ENCODE assay signal across 20 cellular contexts in the genomic region with DNA sequence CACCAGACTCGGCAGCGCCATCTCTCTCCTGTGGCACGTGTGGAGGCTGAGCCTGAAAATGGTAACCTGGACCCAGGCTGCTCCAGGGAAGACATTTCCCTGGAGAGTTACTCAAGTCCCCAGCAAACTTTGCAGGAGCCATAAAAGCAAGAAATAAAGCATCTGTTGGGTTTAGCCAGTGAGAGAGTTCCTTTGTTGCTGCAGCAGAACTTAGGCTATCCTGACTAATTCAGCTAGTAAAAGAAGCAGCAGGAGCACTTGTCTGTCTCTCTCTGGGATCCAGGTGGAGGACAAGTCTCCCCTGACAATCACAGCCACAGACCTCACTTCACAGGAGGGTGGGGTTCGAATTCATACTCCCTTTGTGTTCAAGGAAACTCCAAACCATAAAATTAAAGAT.
DNase-seq lines count a peak whose midpoint lies in the region; ATAC-seq, FAIRE-seq and TF ChIP-seq lines count a peak whose summit lies in the region.
"Had no signal": no experiment of that assay in that cellular context is flagged by ENCODE, and none has a peak within 500 bp of the region (broad histone marks: within the 10 kb centered on the region; RNA-seq: fewer than 3 reads in every experiment).

No MANE protein-coding gene starts in this region.

- peaks cover 4% of the 10 kb centered on the region for H3K9me3 Mint-ChIP-seq in activated naive CD4-positive, alpha-beta T cell treated with anti-CD3 and anti-CD28 coated beads, Interleukin-2, amount 10 ng/mL, durations not matched to agents 7 days and 5 days
- peaks cover 13% of the 10 kb centered on the region for H3K9me3 Mint-ChIP-seq in progenitor cell of endocrine pancreas (ENCODE audit: low read depth)

- no peak overlapping the region for H3K27ac Mint-ChIP-seq in activated naive CD4-positive, alpha-beta T cell treated with anti-CD3 and anti-CD28 coated beads, Interleukin-2, amount 10 ng/mL, durations not matched to agents 7 days and 5 days
- no peak overlapping the region for H3K27ac Mint-ChIP-seq in progenitor cell of endocrine pancreas
- H3K27ac Mint-ChIP-seq: B cell; CD8-positive, alpha-beta T cell; HFFc6 had no signal

- no peaks in the 10 kb centered on the region for H3K4me1 Mint-ChIP-seq in activated naive CD4-positive, alpha-beta T cell treated with anti-CD3 and anti-CD28 coated beads, Interleukin-2, amount 10 ng/mL, durations not matched to agents 7 days and 5 days
- peaks cover 26% of the 10 kb centered on the region for H3K4me1 Mint-ChIP-seq in progenitor cell of endocrine pancreas (ENCODE audit: low read depth)
- H3K4me1 Mint-ChIP-seq: B cell had no signal

- no peak for TF ChIP-seq CTCF in A549 (IDR thresholded peaks at IDR 0.05)
- TF ChIP-seq CTCF in RWPE2 (IDR thresholded peaks at IDR 0.05; ENCODE audit: poor library complexity, severe bottlenecking) = no peak
- no peak for TF ChIP-seq CTCF in progenitor cell of endocrine pancreas (IDR thresholded peaks at IDR 0.05; ENCODE audit: unreplicated experiment)

- 92% methylated on average over 4 of the region's 4 CpGs for WGBS in A549 (ENCODE audit: missing lambda C conversion rate)

- DNase-seq in activated naive CD4-positive, alpha-beta T cell treated with anti-CD3 and anti-CD28 coated beads, Interleukin-2, amount 10 ng/mL, durations not matched to agents 7 days and 5 days = peak; percentile 10
- no peak for DNase-seq in activated naive CD4-positive, alpha-beta T cell treated with anti-CD3 and anti-CD28 coated beads, Interleukin-2, amount 50 U/mL, for 16 hours
- no peak for DNase-seq in A549 (ENCODE audit: low read depth in 1 of 2, low spot score in 1 of 2)
- DNase-seq in RWPE2 (ENCODE audit: low spot score) = no peak
- DNase-seq in left lobe of liver (ENCODE audit: low spot score) = peak; percentile 23
- DNase-seq in HPDE6-E6E7 (ENCODE audit: extremely low spot score) = no peak
- DNase-seq in stimulated activated CD8-positive, alpha-beta memory T cell treated with anti-CD3 and anti-CD28 coated beads, Interleukin-4, amount 100 ng/mL, for 48 hours = no peak
- DNase-seq in progenitor cell of endocrine pancreas (ENCODE audit: low spot score, unreplicated experiment) = no peak
- DNase-seq: 8988T, Calu3, DMS79 treated with DMSO at 0.1 percent for 48 hours, GF-D8, GOT3, H7, HFFc6, IMR-90 had no signal

- H3K27me3 Mint-ChIP-seq in activated naive CD4-positive, alpha-beta T cell treated with anti-CD3 and anti-CD28 coated beads, Interleukin-2, amount 10 ng/mL, durations not matched to agents 7 days and 5 days = peaks cover 22% of the 10 kb centered on the region
- H3K27me3 Mint-ChIP-seq in progenitor cell of endocrine pancreas = no peaks in the 10 kb centered on the region

- H3K4me3 Mint-ChIP-seq in activated naive CD4-positive, alpha-beta T cell treated with anti-CD3 and anti-CD28 coated beads, Interleukin-2, amount 10 ng/mL, durations not matched to agents 7 days and 5 days = no peak overlapping the region
- H3K4me3 Mint-ChIP-seq in progenitor cell of endocrine pancreas (ENCODE audit: low read depth) = no peak overlapping the region
- H3K4me3 Mint-ChIP-seq: B cell; CD8-positive, alpha-beta T cell; HFFc6 had no signal

- no peak for TF ChIP-seq RAD21 in A549 (conservative IDR thresholded peaks at IDR 0.05 in 1 of 2, IDR thresholded peaks at IDR 0.05 in 1 of 2)

- no peak for ATAC-seq in A549
- no peak for ATAC-seq in RWPE2 (ENCODE audit: low read depth)
- no peak for ATAC-seq in left lobe of liver
- ATAC-seq: CD8-positive, alpha-beta T cell; HCT116 had no signal

- H3K4me2 ChIP-seq in A549 = peak overlapping the region; percentile 88; the same call in 2 of the 3 replicates
- H3K4me2 ChIP-seq: BLaER1 treated with 17β-estradiol and CSF1 and Interleukin-3, amounts not matched to agents 10 nM and 100 nM had no signal

- no peak for TF ChIP-seq EP300 in A549 (IDR thresholded peaks at IDR 0.05)

- H3K4me1 ChIP-seq in A549 (peaks cover 43% of the 10 kb centered on the region), RWPE2 (ENCODE audit: insufficient read depth, poor library complexity, severe bottlenecking) (peaks cover 33% of the 10 kb centered on the region)

- no peaks in the 10 kb centered on the region for H3K36me3 ChIP-seq in RWPE2 (ENCODE audit: low read depth)
- H3K36me3 ChIP-seq: BLaER1 treated with 17β-estradiol and CSF1 and Interleukin-3, amounts not matched to agents 10 nM and 100 nM had no signal

- peaks cover 37% of the 10 kb centered on the region for H3K9me3 ChIP-seq in A549
- peaks cover 5% of the 10 kb centered on the region for H3K9me3 ChIP-seq in RWPE2 (ENCODE audit: severe bottlenecking)

- FAIRE-seq in A549 (lab: Jason Lieb, UNC) = no peak

- no peak for TF ChIP-seq POLR2A in A549 (IDR thresholded peaks at IDR 0.05; ENCODE audit: low read length)

- H3K4me3 ChIP-seq in A549 (no peak overlapping the region), RWPE2 (ENCODE audit: severe bottlenecking) (no peak overlapping the region)
- H3K4me3 ChIP-seq: BLaER1 treated with 17β-estradiol and CSF1 and Interleukin-3, amounts not matched to agents 10 nM and 100 nM had no signal

- no peaks in the 10 kb centered on the region for H3K36me3 Mint-ChIP-seq in activated naive CD4-positive, alpha-beta T cell treated with anti-CD3 and anti-CD28 coated beads, Interleukin-2, amount 10 ng/mL, durations not matched to agents 7 days and 5 days
- peaks cover 2% of the 10 kb centered on the region for H3K36me3 Mint-ChIP-seq in progenitor cell of endocrine pancreas (ENCODE audit: insufficient read depth)
- H3K36me3 Mint-ChIP-seq: CD8-positive, alpha-beta T cell had no signal

- H3K27ac ChIP-seq in A549 (peak overlapping the region; percentile 97 to 99), RWPE2 (ENCODE audit: poor library complexity, severe bottlenecking) (peak overlapping the region; percentile 98)
- H3K27ac ChIP-seq: BLaER1 treated with 17β-estradiol and CSF1 and Interleukin-3, amounts not matched to agents 10 nM and 100 nM had no signal

- POLR2A ChIA-PET in A549 (lab: Yijun Ruan, JAX) = interaction anchor here (1.6 kb wide), 1 partner anchor 70 kb away, joined by 6 read pairs; no protein-coding TSS in a partner anchor

- CTCF ChIA-PET in activated naive CD4-positive, alpha-beta T cell treated with anti-CD3 and anti-CD28 coated beads, Interleukin-2, amount 10 ng/mL, durations not matched to agents 7 days and 5 days (lab: Charles Lee) = no interaction called here
- CTCF ChIA-PET in A549 (lab: Yijun Ruan, JAX) = interaction anchor here (1.5 kb wide), 1 partner anchor 82 kb away, joined by 4 read pairs; no protein-coding TSS in a partner anchor

- no peaks in the 10 kb centered on the region for H3K27me3 ChIP-seq in RWPE2 (ENCODE audit: insufficient read depth, poor library complexity, severe bottlenecking)
- H3K27me3 ChIP-seq: BLaER1 treated with 17β-estradiol and CSF1 and Interleukin-3, amounts not matched to agents 10 nM and 100 nM had no signal

TF ChIP-seq in A549, 52 proteins besides CTCF, POLR2A, EP300 and RAD21:
- TF ChIP-seq SMC3 (IDR thresholded peaks at IDR 0.05) (no peak), CHD4 (IDR thresholded peaks at IDR 0.05; ENCODE audit: borderline replicate concordance) (0 out of 2 replicates have a peak, but pooled peaks have one; percentile 41), KDM1A (IDR thresholded peaks at IDR 0.05; ENCODE audit: low read depth) (peak; percentile 76)
- TF ChIP-seq, protein P1, sequence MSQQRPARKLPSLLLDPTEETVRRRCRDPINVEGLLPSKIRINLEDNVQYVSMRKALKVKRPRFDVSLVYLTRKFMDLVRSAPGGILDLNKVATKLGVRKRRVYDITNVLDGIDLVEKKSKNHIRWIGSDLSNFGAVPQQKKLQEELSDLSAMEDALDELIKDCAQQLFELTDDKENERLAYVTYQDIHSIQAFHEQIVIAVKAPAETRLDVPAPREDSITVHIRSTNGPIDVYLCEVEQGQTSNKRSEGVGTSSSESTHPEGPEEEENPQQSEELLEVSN (IDR thresholded peaks at IDR 0.05; ENCODE audit: borderline replicate concordance, low read depth) = no peak
TF ChIP-seq in A549: peak in this region for 2.

Comparison
In these comparisons a context has a peak if more than half of its experiments do, and no peak if none do; other contexts are left out.
1. DNase-seq: peak in activated naive CD4-positive, alpha-beta T cell treated with anti-CD3 and anti-CD28 coated beads, Interleukin-2, amount 10 ng/mL, durations not matched to agents 7 days and 5 days (single experiment) and left lobe of liver (single experiment); none in activated naive CD4-positive, alpha-beta T cell treated with anti-CD3 and anti-CD28 coated beads, Interleukin-2, amount 50 U/mL, for 16 hours (single experiment), A549 (0 of 2), RWPE2 (single experiment), HPDE6-E6E7 (single experiment), stimulated activated CD8-positive, alpha-beta memory T cell treated with anti-CD3 and anti-CD28 coated beads, Interleukin-4, amount 100 ng/mL, for 48 hours (single experiment) and progenitor cell of endocrine pancreas (single experiment).